In the genomic region with DNA sequence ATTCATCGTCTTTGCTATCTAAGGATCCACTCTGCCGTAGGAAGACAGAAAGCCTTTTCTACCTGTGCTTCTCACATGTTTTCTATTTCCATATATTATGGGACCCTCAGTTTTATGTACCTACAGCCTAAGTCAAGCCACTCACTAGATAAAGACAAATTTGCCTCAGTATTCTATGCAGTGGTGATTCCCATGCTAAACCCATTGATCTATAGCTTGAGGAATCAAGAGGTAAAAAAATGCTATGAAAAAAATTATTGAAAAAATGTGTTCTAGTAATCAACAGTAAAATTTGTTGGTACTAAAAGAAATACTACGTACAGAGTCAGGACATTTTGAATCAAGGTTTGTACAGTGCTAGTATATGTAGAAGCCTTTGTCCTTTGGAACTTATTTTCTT, we compare ENCODE assay signal across 9 cellular contexts. TPM values are rescaled to one million over a fixed set of nuclear protein-coding genes. Genes with fewer than 3 reads are reported as not detected.
"Had no signal": no experiment of that assay in that cellular context is flagged by ENCODE, and none has a peak within 500 bp of the region (broad histone marks: within the 10 kb centered on the region; RNA-seq: fewer than 3 reads in every experiment).

No MANE protein-coding gene starts in this region.

- H3K4me3 ChIP-seq: K562 had no signal

- DNase-seq: IMR-90, KBM-7, KG1 had no signal

- H3K27ac ChIP-seq: HL-60 had no signal

RNA-seq across cellular contexts. Expression of a gene that starts 18.1 kb away (rescaled TPM):
- total RNA-seq: HepG2, HT-29, HT1080, IMR-90, K562 had no signal
- polyA plus RNA-seq: HepG2, IgD-negative memory B cell, IMR-90, K562 had no signal

RNA-seq across cellular contexts. Expression of a gene that starts 19.0 kb away (rescaled TPM):
- total RNA-seq: HepG2, HT-29, HT1080, IMR-90, K562 had no signal
- polyA plus RNA-seq: HepG2, IgD-negative memory B cell, IMR-90, K562 had no signal

RNA-seq across cellular contexts. Expression of a gene that starts 40.3 kb away (rescaled TPM):
- total RNA-seq: HepG2, HT-29, HT1080, IMR-90, K562 had no signal
- polyA plus RNA-seq: HepG2, IgD-negative memory B cell, IMR-90, K562 had no signal

RNA-seq across cellular contexts. Expression of a gene that starts 48.5 kb away (rescaled TPM):
- total RNA-seq: HepG2, HT-29, HT1080, IMR-90, K562 had no signal
- polyA plus RNA-seq: HepG2, IgD-negative memory B cell, IMR-90, K562 had no signal
